ENCODE assay signal across 26 cellular contexts in the genomic region with DNA sequence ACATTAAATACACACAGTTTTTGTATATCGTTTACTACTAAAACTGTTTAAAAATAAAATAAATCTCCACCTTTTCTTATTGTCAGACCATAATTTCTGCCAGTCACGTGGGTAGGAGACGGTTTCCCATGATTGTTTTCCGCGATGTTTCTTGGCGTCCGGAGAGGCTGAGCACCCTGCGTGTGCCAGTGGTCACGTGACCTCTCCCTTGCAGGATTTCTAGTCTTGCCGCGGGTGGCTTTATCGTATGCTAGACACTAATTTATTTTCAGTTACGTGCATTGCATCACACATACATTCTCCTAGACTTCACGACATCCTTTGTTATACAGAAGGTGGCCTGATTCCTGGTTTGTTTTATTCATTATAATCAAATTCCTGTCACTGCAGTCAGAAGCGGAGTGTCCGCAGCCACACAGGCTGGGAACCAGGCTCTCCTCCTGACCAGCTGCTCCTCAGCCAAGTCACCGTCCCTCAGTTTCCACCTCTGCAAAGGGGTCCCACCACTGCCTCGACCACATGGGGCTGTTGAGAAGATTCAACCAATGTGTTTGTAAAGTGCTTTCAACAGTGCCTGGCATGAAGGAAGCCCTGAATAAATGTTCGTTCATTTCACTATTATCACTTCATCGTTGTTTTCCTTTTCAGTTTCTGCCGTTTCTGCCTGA.
DNase-seq lines count a peak whose midpoint lies in the region; ATAC-seq and TF ChIP-seq lines count a peak whose summit lies in the region.
"Had no signal": no experiment of that assay in that cellular context is flagged by ENCODE, and none has a peak within 500 bp of the region (broad histone marks: within the 10 kb centered on the region; RNA-seq: fewer than 3 reads in every experiment).

No MANE protein-coding gene starts in this region.

- no peaks in the 10 kb centered on the region for H3K9me2 ChIP-seq in SK-N-SH

- H3K4me3 ChIP-seq in SK-N-SH (ENCODE audit: low read depth in 2 of 2, low read length in 1 of 2) (no peak overlapping the region), coronary artery (no peak overlapping the region), spleen (no peak overlapping the region)
- H3K4me3 ChIP-seq: ascending aorta, cardiac muscle cell, gastrocnemius medialis, hepatocyte, left lung, prostate gland, SJSA1, testis had no signal

- H3K27me3 ChIP-seq in SK-N-SH (ENCODE audit: insufficient read depth) (no peaks in the 10 kb centered on the region), spleen (replicated peaks in 1 of 7) (peaks cover 0 to 65% (median 0%) of the 10 kb centered on the region in 7 donors)
- H3K27me3 ChIP-seq: ascending aorta, cardiac muscle cell, gastrocnemius medialis, hepatocyte, neutrophil, SJSA1, testis had no signal

- no peak overlapping the region for H3K9ac ChIP-seq in SK-N-SH
- H3K9ac ChIP-seq: KMS-11 had no signal

- 22% methylated on average over 21 of the region's 21 CpGs for WGBS in SK-N-SH (ENCODE audit: low lambda C conversion rate)
- 72 to 81% (median 77%) methylated on average over 21 of the region's 21 CpGs for WGBS in spleen, 5 donors

- CTCF ChIA-PET in SK-N-SH (lab: Yijun Ruan, JAX), result no interaction called here

- intact Hi-C loops in spleen (cut with DNase I; ENCODE audit: low total_unique reads), result no loop called here

- H3K27ac ChIP-seq in SK-N-SH (ENCODE audit: low read depth in 2 of 2, low read length in 1 of 2) (no peak overlapping the region), coronary artery (no peak overlapping the region), spleen (no peak overlapping the region)
- H3K27ac ChIP-seq: ascending aorta, cardiac muscle cell, gastrocnemius medialis, hepatocyte, KMS-11, left lung, neutrophil, prostate gland, SJSA1, testis had no signal

- ATAC-seq in SK-N-SH treated with all-trans-retinoic acid at 6 μM for 48 hours, result no peak
- ATAC-seq in HG02870 (IDR thresholded peaks at IDR 0.05; ENCODE audit: unreplicated experiment), result no peak
- ATAC-seq: gastrocnemius medialis, left lung had no signal

- peak; percentile 71 for DNase-seq in SK-N-SH
- peak; percentile 2 for DNase-seq in NCI-H2029 treated with DMSO at 0.1 percent for 48 hours (lab: John Stamatoyannopoulos, UW)
- DNase-seq in coronary artery (ENCODE audit: low spot score), result peak; percentile 3
- peak; percentile 19 for DNase-seq in spleen
- DNase-seq in mucosa of gallbladder (ENCODE audit: low spot score), result no peak
- no peak for DNase-seq in activated naive CD4-positive, alpha-beta T cell treated with Interleukin-2 at 50 U/mL for 16 hours
- DNase-seq: 8988T; activated CD4-positive, alpha-beta T cell treated with anti-CD3 and anti-CD28 coated beads, Interleukin-2, amount 50 U/mL, for 4 hours; activated T-cell treated with anti-CD3 and anti-CD28 coated beads for 4 hours; CD4-positive, CD25-positive, alpha-beta regulatory T cell; gastrocnemius medialis; mesenchymal stem cell; NCI-H1436 treated with DMSO at 0.1 percent for 48 hours; NCI-H774; stimulated activated naive CD4-positive, alpha-beta T cell treated with Interleukin-2 at 50 U/mL for 16 hours; testis had no signal

- H3K36me3 ChIP-seq in SK-N-SH (replicated peaks in 1 of 2; ENCODE audit: control insufficient read depth in 1 of 2, insufficient read depth in 2 of 2, low read length in 1 of 2), result no peaks in the 10 kb centered on the region
- no peaks in the 10 kb centered on the region for H3K36me3 ChIP-seq in spleen
- H3K36me3 ChIP-seq: ascending aorta, cardiac muscle cell, gastrocnemius medialis, left lung, neutrophil, prostate gland, SJSA1 had no signal

- H4K20me1 ChIP-seq in SK-N-SH (ENCODE audit: insufficient read depth), result no peaks in the 10 kb centered on the region

- no peaks in the 10 kb centered on the region for H3F3A ChIP-seq in SK-N-SH (replicated peaks; ENCODE audit: insufficient read depth)

- H3K79me2 ChIP-seq in SK-N-SH (ENCODE audit: insufficient read depth), result no peaks in the 10 kb centered on the region
- H3K79me2 ChIP-seq: hepatocyte had no signal

- TF ChIP-seq CTCF in SK-N-SH (IDR thresholded peaks at IDR 0.05), result no peak
- TF ChIP-seq CTCF in coronary artery (IDR thresholded peaks at IDR 0.05), result no peak
- TF ChIP-seq CTCF in spleen (IDR thresholded peaks at IDR 0.05 in 8 of 11, conservative IDR thresholded peaks at IDR 0.05 in 3 of 11), result no peak

- H2AFZ ChIP-seq in SK-N-SH (ENCODE audit: low read depth), result no peak overlapping the region
- H2AFZ ChIP-seq: hepatocyte had no signal

- TF ChIP-seq POLR2A in spleen (IDR thresholded peaks at IDR 0.05), result no peak

- POLR2A ChIA-PET in SK-N-SH (lab: Yijun Ruan, JAX), result no interaction called here

- H3K9me3 ChIP-seq in SK-N-SH, result no peaks in the 10 kb centered on the region
- no peaks in the 10 kb centered on the region for H3K9me3 ChIP-seq in spleen
- H3K9me3 ChIP-seq: ascending aorta, gastrocnemius medialis, left lung, neutrophil, prostate gland, testis had no signal

- H3K4me1 ChIP-seq in SK-N-SH (ENCODE audit: control insufficient read depth in 1 of 2, insufficient read depth in 2 of 2, low read depth in 1 of 2, low read length in 1 of 2), result peaks cover 0 to 6% of the 10 kb centered on the region in 2 experiments; a peak in 1 of 4 replicates
- no peaks in the 10 kb centered on the region for H3K4me1 ChIP-seq in spleen
- H3K4me1 ChIP-seq: ascending aorta, gastrocnemius medialis, left lung, prostate gland, SJSA1, testis had no signal

- no peak for TF ChIP-seq RAD21 in SK-N-SH (IDR thresholded peaks at IDR 0.05; ENCODE audit: low read length)

- H3K4me2 ChIP-seq in SK-N-SH, result no peak overlapping the region
- H3K4me2 ChIP-seq: hepatocyte, KMS-11 had no signal

- TF ChIP-seq EP300 in SK-N-SH (IDR thresholded peaks at IDR 0.05; ENCODE audit: borderline replicate concordance in 1 of 2, low read depth in 1 of 2, low read length in 1 of 2), result no peak

TF ChIP-seq in SK-N-SH, 30 proteins besides CTCF, POLR2A, EP300 and RAD21:
- TF ChIP-seq TCF12 (IDR thresholded peaks at IDR 0.05) (no peak), USF2 (IDR thresholded peaks at IDR 0.05; ENCODE audit: borderline replicate concordance, low read depth, low read length) (0 out of 2 replicates have a peak, but pooled peaks have one; percentile 35)
- TF ChIP-seq, protein P1, sequence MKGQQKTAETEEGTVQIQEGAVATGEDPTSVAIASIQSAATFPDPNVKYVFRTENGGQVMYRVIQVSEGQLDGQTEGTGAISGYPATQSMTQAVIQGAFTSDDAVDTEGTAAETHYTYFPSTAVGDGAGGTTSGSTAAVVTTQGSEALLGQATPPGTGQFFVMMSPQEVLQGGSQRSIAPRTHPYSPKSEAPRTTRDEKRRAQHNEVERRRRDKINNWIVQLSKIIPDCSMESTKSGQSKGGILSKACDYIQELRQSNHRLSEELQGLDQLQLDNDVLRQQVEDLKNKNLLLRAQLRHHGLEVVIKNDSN (IDR thresholded peaks at IDR 0.05; ENCODE audit: borderline replicate concordance, low read depth), result peak; percentile 52; the same call in 1 of the 2 replicates

TF ChIP-seq in SK-N-SH treated with all-trans-retinoic acid at 6 μM for 48 hours, 23 proteins besides CTCF, POLR2A, EP300 and RAD21:
- TF ChIP-seq ZFP3 (CRISPR knock-in tag; IDR thresholded peaks at IDR 0.05) (no peak), ZNF70 (CRISPR knock-in tag; IDR thresholded peaks at IDR 0.05) (no peak), ZNF565 (CRISPR knock-in tag; conservative IDR thresholded peaks at IDR 0.05; ENCODE audit: low read depth) (no peak), RARB (CRISPR knock-in tag; IDR thresholded peaks at IDR 0.05) (no peak), SNAI2 (CRISPR knock-in tag; IDR thresholded peaks at IDR 0.05) (no peak), TCF4 (CRISPR knock-in tag; IDR thresholded peaks at IDR 0.05; ENCODE audit: borderline replicate concordance) (no peak), BACH2 (CRISPR knock-in tag; IDR thresholded peaks at IDR 0.05; ENCODE audit: borderline replicate concordance) (no peak), ISL1 (CRISPR knock-in tag; IDR thresholded peaks at IDR 0.05) (no peak)
- TF ChIP-seq, protein P2, sequence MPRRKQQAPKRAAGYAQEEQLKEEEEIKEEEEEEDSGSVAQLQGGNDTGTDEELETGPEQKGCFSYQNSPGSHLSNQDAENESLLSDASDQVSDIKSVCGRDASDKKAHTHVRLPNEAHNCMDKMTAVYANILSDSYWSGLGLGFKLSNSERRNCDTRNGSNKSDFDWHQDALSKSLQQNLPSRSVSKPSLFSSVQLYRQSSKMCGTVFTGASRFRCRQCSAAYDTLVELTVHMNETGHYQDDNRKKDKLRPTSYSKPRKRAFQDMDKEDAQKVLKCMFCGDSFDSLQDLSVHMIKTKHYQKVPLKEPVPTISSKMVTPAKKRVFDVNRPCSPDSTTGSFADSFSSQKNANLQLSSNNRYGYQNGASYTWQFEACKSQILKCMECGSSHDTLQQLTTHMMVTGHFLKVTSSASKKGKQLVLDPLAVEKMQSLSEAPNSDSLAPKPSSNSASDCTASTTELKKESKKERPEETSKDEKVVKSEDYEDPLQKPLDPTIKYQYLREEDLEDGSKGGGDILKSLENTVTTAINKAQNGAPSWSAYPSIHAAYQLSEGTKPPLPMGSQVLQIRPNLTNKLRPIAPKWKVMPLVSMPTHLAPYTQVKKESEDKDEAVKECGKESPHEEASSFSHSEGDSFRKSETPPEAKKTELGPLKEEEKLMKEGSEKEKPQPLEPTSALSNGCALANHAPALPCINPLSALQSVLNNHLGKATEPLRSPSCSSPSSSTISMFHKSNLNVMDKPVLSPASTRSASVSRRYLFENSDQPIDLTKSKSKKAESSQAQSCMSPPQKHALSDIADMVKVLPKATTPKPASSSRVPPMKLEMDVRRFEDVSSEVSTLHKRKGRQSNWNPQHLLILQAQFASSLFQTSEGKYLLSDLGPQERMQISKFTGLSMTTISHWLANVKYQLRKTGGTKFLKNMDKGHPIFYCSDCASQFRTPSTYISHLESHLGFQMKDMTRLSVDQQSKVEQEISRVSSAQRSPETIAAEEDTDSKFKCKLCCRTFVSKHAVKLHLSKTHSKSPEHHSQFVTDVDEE (CRISPR knock-in tag; IDR thresholded peaks at IDR 0.05), result no peak

Comparison
In these comparisons a context has a peak if more than half of its experiments do, and no peak if none do; other contexts are left out.
1. DNase-seq: peak in SK-N-SH (single experiment), NCI-H2029 treated with DMSO at 0.1 percent for 48 hours (single experiment), coronary artery (single experiment) and spleen (single experiment); none in mucosa of gallbladder (single experiment) and activated naive CD4-positive, alpha-beta T cell treated with Interleukin-2 at 50 U/mL for 16 hours (single experiment).